8 cellular contexts compared by ENCODE assay signal in genomic region chr12:51950682-51951198, GRCh38. TPM values are rescaled to one million over a fixed set of nuclear protein-coding genes. Genes with fewer than 3 reads are reported as not detected.
DNase-seq lines count a peak whose midpoint lies in the region; ATAC-seq and TF ChIP-seq lines count a peak whose summit lies in the region.

No MANE protein-coding gene starts in this region.

- intact Hi-C loops in heart left ventricle (cut with DNase I) (loop anchor here in 1 of 10 donors (2.0 kb wide), 1 partner anchor 20 kb away; no protein-coding TSS in a partner anchor), Right ventricle myocardium superior (cut with DNase I) (no loop called here), breast epithelium (cut with DNase I; ENCODE audit: low total_unique reads) (no loop called here), aorta (cut with DNase I) (no loop called here)

- no peak for TF ChIP-seq POLR2A in heart left ventricle (IDR thresholded peaks at IDR 0.05)
- no peak for TF ChIP-seq POLR2A in breast epithelium (IDR thresholded peaks at IDR 0.05)

- H3K9me3 ChIP-seq in heart left ventricle (no peaks in the 10 kb centered on the region), breast epithelium (no peaks in the 10 kb centered on the region), mononuclear cell (ENCODE audit: low read depth, low read length) (no peaks in the 10 kb centered on the region), aorta (ENCODE audit: control insufficient read depth, low read length) (no peaks in the 10 kb centered on the region)

- H3K36me3 ChIP-seq in heart left ventricle, result no peaks in the 10 kb centered on the region
- H3K36me3 ChIP-seq in breast epithelium, result no peaks in the 10 kb centered on the region
- no peaks in the 10 kb centered on the region for H3K36me3 ChIP-seq in aorta (ENCODE audit: control insufficient read depth in 1 of 2, insufficient read depth in 2 of 2, low read length in 1 of 2)

- TF ChIP-seq CTCF in heart left ventricle (IDR thresholded peaks at IDR 0.05), result no peak
- TF ChIP-seq CTCF in breast epithelium (IDR thresholded peaks at IDR 0.05), result no peak

- no peak for DNase-seq in heart left ventricle
- DNase-seq in Right ventricle myocardium superior, result no peak
- no peak for DNase-seq in breast epithelium (ENCODE audit: low spot score in 2 of 2)
- DNase-seq in aorta, result no peak
- no peak for DNase-seq in activated gamma-delta T cell (lab: John Stamatoyannopoulos, UW)
- no peak for DNase-seq in SHP77 treated with DMSO at 0.1 percent for 48 hours (lab: John Stamatoyannopoulos, UW)

- H3K27me3 ChIP-seq in heart left ventricle (no peaks in the 10 kb centered on the region), breast epithelium (no peaks in the 10 kb centered on the region), mononuclear cell (ENCODE audit: insufficient read depth, low read length) (peaks cover 6% of the 10 kb centered on the region), aorta (ENCODE audit: control insufficient read depth in 1 of 2, insufficient read depth in 2 of 2, low read length in 1 of 2) (no peaks in the 10 kb centered on the region)

- 4 to 6% (median 5%) methylated on average over 5 of the region's 5 CpGs for WGBS in heart left ventricle, 4 donors
- 1 to 2% methylated on average over 5 of the region's 5 CpGs for WGBS in aorta, 2 donors

- H3K27ac ChIP-seq in heart left ventricle, result peak overlapping the region in 9 of 12 donors; percentile 37 to 61 (median 42)
- H3K27ac ChIP-seq in breast epithelium, result peak overlapping the region; percentile 65 to 74
- no peak overlapping the region for H3K27ac ChIP-seq in aorta (ENCODE audit: low read depth in 1 of 2, low read length in 2 of 2)

- ATAC-seq in heart left ventricle (no peak), Right ventricle myocardium superior (ENCODE audit: poor library complexity) (no peak), aorta (ENCODE audit: low FRiP score) (no peak), GM18861 (IDR thresholded peaks at IDR 0.05; ENCODE audit: unreplicated experiment) (no peak)

- peaks cover 8 to 41% (median 30%) of the 10 kb centered on the region in 12 donors for H3K4me1 ChIP-seq in heart left ventricle
- peaks cover 0 to 18% of the 10 kb centered on the region in 2 donors for H3K4me1 ChIP-seq in breast epithelium
- peaks cover 43% of the 10 kb centered on the region for H3K4me1 ChIP-seq in mononuclear cell (ENCODE audit: insufficient read depth, low read length)
- H3K4me1 ChIP-seq in aorta (ENCODE audit: control insufficient read depth in 1 of 2, insufficient read depth in 2 of 2, low read length in 2 of 2), result peaks cover 0 to 2% of the 10 kb centered on the region in 2 donors

- peak overlapping the region in 11 of 12 donors; percentile 36 to 100 (median 64) for H3K4me3 ChIP-seq in heart left ventricle
- H3K4me3 ChIP-seq in breast epithelium, result peak overlapping the region; percentile 43 to 99 (median 78)
- H3K4me3 ChIP-seq in mononuclear cell (ENCODE audit: low read length), result peak overlapping the region; percentile 55
- H3K4me3 ChIP-seq in aorta (ENCODE audit: low read length in 2 of 2), result peak overlapping the region; percentile 0 to 24

RNA-seq across cellular contexts. Expression of gene ACVR1B, which starts 0.8 kb away (rescaled TPM):
- total RNA-seq in heart left ventricle (10 to 100 TPM in 7 of 9 donors, 1 to 10 TPM in 2; 7.4 to 19.8 (median 11.6) TPM), Right ventricle myocardium superior (9.7 TPM), breast epithelium (10 to 100 TPM; 12.3 to 26.3 (median 23.6) TPM), mononuclear cell (11.4 TPM), aorta (10 to 100 TPM; 24.0 to 24.5 TPM)
- polyA plus RNA-seq in heart left ventricle (10 to 100 TPM in 1 of 2 donors, 1 to 10 TPM in 1; 7.7 to 13.3 TPM), aorta (1 to 10 TPM; 2.3 to 6.9 TPM)

RNA-seq across cellular contexts. Expression of gene ACVRL1, which starts 43.4 kb away (rescaled TPM):
- total RNA-seq in heart left ventricle (100 to 1,000 TPM in 1 of 9 donors, 10 to 100 TPM in 8; 23.5 to 116 (median 33.4) TPM), Right ventricle myocardium superior (35.1 TPM), breast epithelium (100 to 1,000 TPM in 2 of 3 donors, 10 to 100 TPM in 1; 24.7 to 274 (median 109) TPM), mononuclear cell (0.31 TPM), aorta (10 to 100 TPM; 53.6 to 96.9 TPM)
- polyA plus RNA-seq in heart left ventricle (10 to 100 TPM; 20.5 to 35.1 TPM), aorta (10 to 100 TPM in 1 of 2 donors, 1 to 10 TPM in 1; 3.4 to 13.5 TPM)

RNA-seq across cellular contexts. Expression of gene TAMALIN, which starts 56.0 kb away (rescaled TPM):
- total RNA-seq in heart left ventricle (10 to 100 TPM; 12.9 to 38.0 (median 17.6) TPM), Right ventricle myocardium superior (19.8 TPM), breast epithelium (10 to 100 TPM in 2 of 3 donors, 1 to 10 TPM in 1; 8.5 to 27.2 (median 16.0) TPM), mononuclear cell (122 TPM), aorta (100 to 1,000 TPM in 1 of 2 donors, 10 to 100 TPM in 1; 64.2 to 129 TPM)
- polyA plus RNA-seq in heart left ventricle (10 to 100 TPM; 17.8 to 26.5 TPM), aorta (10 to 100 TPM in 1 of 2 donors, 1 to 10 TPM in 1; 7.1 to 13.8 TPM)

Comparison
In these comparisons a context has a peak if more than half of its experiments do, and no peak if none do; other contexts are left out.
1. H3K27ac ChIP-seq: peak in heart left ventricle (9 of 12) and breast epithelium (2 of 2); none in aorta (0 of 2).
2. H3K4me3 ChIP-seq: peak in every context shown above with its lines; median percentile 78 in breast epithelium; 64 in heart left ventricle; 55 in mononuclear cell; 12 in aorta.
3. RNA of gene ACVRL1, which starts 43.4 kb away (total RNA-seq): 24.7 to 274 TPM in breast epithelium, 53.6 to 96.9 TPM in aorta, 35.1 TPM in Right ventricle myocardium superior (single experiment) and 23.5 to 116 TPM in heart left ventricle; 0.31 TPM in mononuclear cell (single experiment); every median in the first group is over 10 times any median in the second.